Comparison of ENCODE assay signal across 24 cellular contexts in genomic region chr11:11229691-11230090, GRCh38.
DNase-seq lines count a peak whose midpoint lies in the region; ATAC-seq and TF ChIP-seq lines count a peak whose summit lies in the region.
"Had no signal": no experiment of that assay in that cellular context is flagged by ENCODE, and none has a peak within 500 bp of the region (broad histone marks: within the 10 kb centered on the region; RNA-seq: fewer than 3 reads in every experiment).

No MANE protein-coding gene starts in this region.

- CTCF ChIA-PET in activated CD4-positive, alpha-beta T cell treated with anti-CD3 and anti-CD28 coated beads for 36 hours (lab: Charles Lee): interaction anchor here (1.4 to 2.0 kb wide), 3 partner anchors 10 to 202 kb away, joined by 5 to 8 read pairs (median 6); no protein-coding TSS in a partner anchor

- intact Hi-C loops in activated CD4-positive, alpha-beta T cell treated with anti-CD3 and anti-CD28 coated beads for 36 hours (cut with DNase I, micrococcal nuclease): no loop called here
- intact Hi-C loops in gastrocnemius medialis (cut with DNase I; ENCODE audit: low total_unique reads): no loop called here

- H3K27ac Mint-ChIP-seq in activated CD4-positive, alpha-beta T cell treated with anti-CD3 and anti-CD28 coated beads for 36 hours: no peak overlapping the region
- H3K27ac Mint-ChIP-seq in stimulated activated effector memory CD8-positive, alpha-beta T cell treated with anti-CD3 and anti-CD28 coated beads, Interleukin-12 subunit alpha, Interleukin-12 subunit beta, amount 100 ng/mL, for 72 hours: no peak overlapping the region
- H3K27ac Mint-ChIP-seq: activated CD8-positive, alpha-beta memory T cell treated with anti-CD3 and anti-CD28 coated beads, Interleukin-2, amount 10 ng/mL, durations not matched to agents 7 days and 5 days; activated naive CD4-positive, alpha-beta T cell treated with anti-CD3 and anti-CD28 coated beads for 36 hours; activated T-cell treated with anti-CD3 and anti-CD28 coated beads, Interleukin-2, amount 50 U/mL, for 72 hours had no signal

- no peak for TF ChIP-seq CTCF in gastrocnemius medialis (IDR thresholded peaks at IDR 0.05 in 4 of 5, conservative IDR thresholded peaks at IDR 0.05 in 1 of 5)

- no peak overlapping the region for H3K4me3 Mint-ChIP-seq in activated CD4-positive, alpha-beta T cell treated with anti-CD3 and anti-CD28 coated beads for 36 hours
- H3K4me3 Mint-ChIP-seq in stimulated activated effector memory CD8-positive, alpha-beta T cell treated with anti-CD3 and anti-CD28 coated beads, Interleukin-12 subunit alpha, Interleukin-12 subunit beta, amount 100 ng/mL, for 72 hours: no peak overlapping the region
- H3K4me3 Mint-ChIP-seq: activated CD8-positive, alpha-beta memory T cell treated with anti-CD3 and anti-CD28 coated beads, Interleukin-2, amount 10 ng/mL, durations not matched to agents 7 days and 5 days; activated naive CD4-positive, alpha-beta T cell treated with anti-CD3 and anti-CD28 coated beads for 36 hours; activated T-cell treated with anti-CD3 and anti-CD28 coated beads, Interleukin-2, amount 50 U/mL, for 72 hours; CD4-positive, alpha-beta memory T cell; neural crest cell had no signal

- H3K36me3 Mint-ChIP-seq in activated CD4-positive, alpha-beta T cell treated with anti-CD3 and anti-CD28 coated beads for 36 hours (ENCODE audit: low read depth): no peaks in the 10 kb centered on the region
- H3K36me3 Mint-ChIP-seq in stimulated activated effector memory CD8-positive, alpha-beta T cell treated with anti-CD3 and anti-CD28 coated beads, Interleukin-12 subunit alpha, Interleukin-12 subunit beta, amount 100 ng/mL, for 72 hours: no peaks in the 10 kb centered on the region
- H3K36me3 Mint-ChIP-seq: activated CD8-positive, alpha-beta memory T cell treated with anti-CD3 and anti-CD28 coated beads, Interleukin-2, amount 10 ng/mL, durations not matched to agents 7 days and 5 days; CD4-positive, alpha-beta memory T cell had no signal

- peak; percentile 47 for ATAC-seq in activated CD4-positive, alpha-beta T cell treated with anti-CD3 and anti-CD28 coated beads for 36 hours
- peak; percentile 42 for ATAC-seq in stimulated activated effector memory CD8-positive, alpha-beta T cell treated with anti-CD3 and anti-CD28 coated beads, Interleukin-12 subunit alpha, Interleukin-12 subunit beta, amount 100 ng/mL, for 72 hours
- ATAC-seq in gastrocnemius medialis: no peak
- ATAC-seq: activated CD8-positive, alpha-beta memory T cell treated with anti-CD3 and anti-CD28 coated beads, Interleukin-2, amount 10 ng/mL, durations not matched to agents 7 days and 5 days; HepG2; right lobe of liver had no signal

- DNase-seq in activated CD4-positive, alpha-beta T cell treated with anti-CD3 and anti-CD28 coated beads for 36 hours: peak; percentile 18
- DNase-seq in activated CD4-positive, alpha-beta T cell treated with anti-CD3 and anti-CD28 coated beads, Interleukin-2, amount 50 U/mL, for 4 hours: no peak
- DNase-seq in LHCN-M2 (ENCODE audit: low read depth) (peak; percentile 26), astrocyte of the hippocampus (ENCODE audit: low read depth, low spot score) (peak; percentile 33), NCI-H1092 (lab: John Stamatoyannopoulos, UW) (no peak), gastrocnemius medialis (no peak), SW480 (ENCODE audit: low spot score) (no peak)
- DNase-seq in stimulated activated effector memory CD8-positive, alpha-beta T cell treated with anti-CD3 and anti-CD28 coated beads, Interleukin-12 subunit alpha, Interleukin-12 subunit beta, amount 100 ng/mL, for 72 hours (ENCODE audit: low spot score in 2 of 2): no peak
- DNase-seq: 8988T; activated CD4-positive, alpha-beta T cell treated with anti-CD3 and anti-CD28 coated beads for 4 hours; activated CD8-positive, alpha-beta memory T cell treated with anti-CD3 and anti-CD28 coated beads, Interleukin-2, amount 10 ng/mL, durations not matched to agents 7 days and 5 days; activated naive CD4-positive, alpha-beta T cell treated with anti-CD3 and anti-CD28 coated beads for 36 hours; activated T-cell treated with anti-CD3 and anti-CD28 coated beads, Interleukin-2, amount 50 U/mL, for 72 hours; caudate nucleus; CD4-positive, alpha-beta memory T cell; GDM1; head of caudate nucleus; MM.1S; NCI-H1417 treated with DMSO at 0.1 percent for 48 hours; NCI-H446 treated with DMSO at 0.1 percent for 48 hours; right lobe of liver had no signal

- H3K27ac ChIP-seq in gastrocnemius medialis: no peak overlapping the region
- H3K27ac ChIP-seq: right lobe of liver, tibial nerve had no signal

- POLR2A ChIA-PET in activated CD4-positive, alpha-beta T cell treated with anti-CD3 and anti-CD28 coated beads for 36 hours (lab: Charles Lee): no interaction called here

- no peak overlapping the region for H3K4me3 ChIP-seq in gastrocnemius medialis
- H3K4me3 ChIP-seq: right lobe of liver, tibial nerve had no signal

- no peaks in the 10 kb centered on the region for H3K4me1 Mint-ChIP-seq in activated CD4-positive, alpha-beta T cell treated with anti-CD3 and anti-CD28 coated beads for 36 hours
- no peaks in the 10 kb centered on the region for H3K4me1 Mint-ChIP-seq in stimulated activated effector memory CD8-positive, alpha-beta T cell treated with anti-CD3 and anti-CD28 coated beads, Interleukin-12 subunit alpha, Interleukin-12 subunit beta, amount 100 ng/mL, for 72 hours
- H3K4me1 Mint-ChIP-seq: activated CD8-positive, alpha-beta memory T cell treated with anti-CD3 and anti-CD28 coated beads, Interleukin-2, amount 10 ng/mL, durations not matched to agents 7 days and 5 days; CD4-positive, alpha-beta memory T cell; neural crest cell had no signal

- in situ Hi-C loops in gastrocnemius medialis (cut with MboI; ENCODE audit: low sequenced_read_pairs in 4 of 4): no loop called here

- no peaks in the 10 kb centered on the region for H3K4me1 ChIP-seq in gastrocnemius medialis
- H3K4me1 ChIP-seq: right lobe of liver had no signal

- H3K36me3 ChIP-seq in gastrocnemius medialis: no peaks in the 10 kb centered on the region
- H3K36me3 ChIP-seq: right lobe of liver, tibial nerve had no signal

- no peaks in the 10 kb centered on the region for H3K27me3 ChIP-seq in gastrocnemius medialis
- H3K27me3 ChIP-seq: right lobe of liver, tibial nerve had no signal

- H3K9me3 ChIP-seq in gastrocnemius medialis: no peaks in the 10 kb centered on the region
- H3K9me3 ChIP-seq: right lobe of liver, tibial nerve had no signal

- no peaks in the 10 kb centered on the region for H3K9me3 Mint-ChIP-seq in activated CD4-positive, alpha-beta T cell treated with anti-CD3 and anti-CD28 coated beads for 36 hours (ENCODE audit: low read depth)
- H3K9me3 Mint-ChIP-seq in stimulated activated effector memory CD8-positive, alpha-beta T cell treated with anti-CD3 and anti-CD28 coated beads, Interleukin-12 subunit alpha, Interleukin-12 subunit beta, amount 100 ng/mL, for 72 hours: no peaks in the 10 kb centered on the region
- H3K9me3 Mint-ChIP-seq: activated naive CD4-positive, alpha-beta T cell treated with anti-CD3 and anti-CD28 coated beads for 36 hours; activated T-cell treated with anti-CD3 and anti-CD28 coated beads, Interleukin-2, amount 50 U/mL, for 72 hours; CD4-positive, alpha-beta memory T cell; neural crest cell had no signal

- peaks cover 7% of the 10 kb centered on the region for H3K27me3 Mint-ChIP-seq in activated CD4-positive, alpha-beta T cell treated with anti-CD3 and anti-CD28 coated beads for 36 hours

- TF ChIP-seq POLR2A in gastrocnemius medialis (IDR thresholded peaks at IDR 0.05): no peak

Comparison
In these comparisons a context has a peak if more than half of its experiments do, and no peak if none do; other contexts are left out.
1. DNase-seq: peak in activated CD4-positive, alpha-beta T cell treated with anti-CD3 and anti-CD28 coated beads for 36 hours (single experiment), LHCN-M2 (single experiment) and astrocyte of the hippocampus (single experiment); none in activated CD4-positive, alpha-beta T cell treated with anti-CD3 and anti-CD28 coated beads, Interleukin-2, amount 50 U/mL, for 4 hours (0 of 2), stimulated activated effector memory CD8-positive, alpha-beta T cell treated with anti-CD3 and anti-CD28 coated beads, Interleukin-12 subunit alpha, Interleukin-12 subunit beta, amount 100 ng/mL, for 72 hours (0 of 2), NCI-H1092 (single experiment), gastrocnemius medialis (0 of 2) and SW480 (single experiment).
2. ATAC-seq: peak in activated CD4-positive, alpha-beta T cell treated with anti-CD3 and anti-CD28 coated beads for 36 hours (single experiment) and stimulated activated effector memory CD8-positive, alpha-beta T cell treated with anti-CD3 and anti-CD28 coated beads, Interleukin-12 subunit alpha, Interleukin-12 subunit beta, amount 100 ng/mL, for 72 hours (single experiment); none in gastrocnemius medialis (0 of 2).